In the genomic region with DNA sequence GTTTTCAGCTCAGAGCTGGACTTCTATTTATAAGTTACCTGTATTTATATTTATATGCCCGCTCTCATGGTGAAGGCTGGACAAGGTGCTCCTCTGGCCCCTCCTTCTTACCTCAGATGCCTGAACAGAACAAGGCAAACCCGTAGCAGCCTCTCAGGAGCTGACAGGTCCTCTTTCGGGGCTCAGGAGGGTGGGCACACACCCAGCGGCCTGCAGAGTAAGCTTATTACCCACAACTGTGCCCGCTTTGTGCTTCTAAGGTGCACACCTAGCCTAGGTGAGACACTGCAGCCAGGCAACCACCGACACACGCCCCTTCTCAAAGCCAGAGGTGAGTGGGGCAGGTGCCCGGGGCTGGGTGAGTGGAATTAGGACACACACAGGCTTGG, we compare ENCODE assay signal across 8 cellular contexts. TPM values are rescaled to one million over a fixed set of nuclear protein-coding genes. Genes with fewer than 3 reads are reported as not detected.
DNase-seq lines count a peak whose midpoint lies in the region; ATAC-seq, FAIRE-seq and TF ChIP-seq lines count a peak whose summit lies in the region.

No MANE protein-coding gene starts in this region.

- H3K4me1 Mint-ChIP-seq in activated T-cell treated with anti-CD3 and anti-CD28 coated beads, Interleukin-2, amount 50 U/mL, for 24 hours (ENCODE audit: low read depth): peaks cover 27% of the 10 kb centered on the region

- H3K27me3 ChIP-seq in GM12878 (replicated peaks in 1 of 2; ENCODE audit: control insufficient read depth in 2 of 2, insufficient read depth in 2 of 2, low read length in 1 of 2) (no peaks in the 10 kb centered on the region), tibial nerve (no peaks in the 10 kb centered on the region)

- H3K27ac Mint-ChIP-seq in activated T-cell treated with anti-CD3 and anti-CD28 coated beads, Interleukin-2, amount 50 U/mL, for 24 hours: peak overlapping the region; percentile 61

- no peak overlapping the region for H2AFZ ChIP-seq in GM12878 (ENCODE audit: control insufficient read depth, low read depth, low read length)

- POLR2A ChIA-PET in GM12878 (lab: Charles Lee): interaction anchor here (0.6 to 1.5 kb wide), 5 partner anchors 11 to 288 kb away, joined by 3 to 12 read pairs (median 4); a partner anchor contains a TSS

- H3K4me3 Mint-ChIP-seq in activated T-cell treated with anti-CD3 and anti-CD28 coated beads, Interleukin-2, amount 50 U/mL, for 24 hours: no peak overlapping the region

- DNase-seq in activated T-cell treated with anti-CD3 and anti-CD28 coated beads, Interleukin-2, amount 50 U/mL, for 24 hours: no peak
- no peak for DNase-seq in activated T-cell treated with anti-CD3 and anti-CD28 coated beads, Interleukin-2, amount 50 U/mL, for 48 hours
- DNase-seq in GM12878 (ENCODE audit: low read depth, low spot score) (no peak), tibial nerve (ENCODE audit: low spot score in 2 of 2) (no peak), amniotic stem cell (lab: John Stamatoyannopoulos, UW) (no peak), NCI-H1092 treated with DMSO at 0.1 percent for 48 hours (lab: John Stamatoyannopoulos, UW) (no peak)

- peak overlapping the region; percentile 58; the same call in 1 of the 2 replicates for H3K27ac ChIP-seq in GM12878 (ENCODE audit: control insufficient read depth, insufficient read depth)
- H3K27ac ChIP-seq in mesodermal cell (ENCODE audit: low read depth, low read length, severe bottlenecking): peak overlapping the region; percentile 74
- H3K27ac ChIP-seq in tibial nerve: peak overlapping the region in 3 of 4 donors; percentile 53 to 80 (median 76)

- peak overlapping the region; percentile 65 for H3K4me2 ChIP-seq in GM12878 (ENCODE audit: control insufficient read depth, insufficient read depth)

- no TSS peak for BruUV-seq in GM12878 (replicated peaks; lab: Mats Ljungman, UMichigan)

- FAIRE-seq in GM12878 (lab: Jason Lieb, UNC): no peak

- in situ Hi-C loops in GM12878 (cut with MboI): no loop called here

- WGBS in GM12878 (ENCODE audit: insufficient coverage, insufficient replicate concordance, low lambda C conversion rate, missing lambda C conversion rate): 51% methylated on average over 8 of the region's 8 CpGs
- WGBS in mesodermal cell (ENCODE audit: insufficient coverage in 2 of 2), 2 experiments: 76 to 87% methylated on average over 6 of the region's 8 CpGs
- WGBS in tibial nerve, 2 donors: 63 to 71% methylated on average over 8 of the region's 8 CpGs

- no peaks in the 10 kb centered on the region for H3K9me3 ChIP-seq in GM12878 (replicated peaks; ENCODE audit: control insufficient read depth, insufficient read depth, low read length)
- no peaks in the 10 kb centered on the region for H3K9me3 ChIP-seq in mesodermal cell (ENCODE audit: control insufficient read depth, low read length)
- H3K9me3 ChIP-seq in tibial nerve: no peaks in the 10 kb centered on the region

- no peak for TF ChIP-seq RAD21 in GM12878 (IDR thresholded peaks at IDR 0.05; ENCODE audit: insufficient read depth, low read depth, low read length)

- peaks cover 13% of the 10 kb centered on the region for H3K79me2 ChIP-seq in GM12878 (ENCODE audit: control insufficient read depth, insufficient read depth, low read length)

- peaks cover 52% of the 10 kb centered on the region for H3K36me3 Mint-ChIP-seq in activated T-cell treated with anti-CD3 and anti-CD28 coated beads, Interleukin-2, amount 50 U/mL, for 24 hours (ENCODE audit: low read depth)

- no peak; the same call in 2 of the 3 replicates for ATAC-seq in GM12878
- no peak for ATAC-seq in HG03565 (IDR thresholded peaks at IDR 0.05; ENCODE audit: unreplicated experiment)

- no peaks in the 10 kb centered on the region for H3K9me3 Mint-ChIP-seq in activated T-cell treated with anti-CD3 and anti-CD28 coated beads, Interleukin-2, amount 50 U/mL, for 24 hours

- H3K4me1 ChIP-seq in GM12878 (ENCODE audit: control insufficient read depth, insufficient read depth, low read length): peaks cover 20% of the 10 kb centered on the region
- peaks cover 46% of the 10 kb centered on the region for H3K4me1 ChIP-seq in mesodermal cell (ENCODE audit: control insufficient read depth, insufficient read depth, low read length, poor library complexity, severe bottlenecking)
- H3K4me1 ChIP-seq in tibial nerve: peaks cover 4 to 65% (median 27%) of the 10 kb centered on the region in 4 donors

- no peaks in the 10 kb centered on the region for H4K20me1 ChIP-seq in GM12878 (ENCODE audit: control insufficient read depth, insufficient read depth)

- SMC1A ChIA-PET in GM12878 (lab: Charles Lee; ENCODE audit: uncharacterized antibody, unreplicated experiment): interaction anchor here (0.8 to 2.7 kb wide), 18 partner anchors 12 to 378 kb away, joined by 3 to 16 read pairs (median 4); a partner anchor contains a TSS

- RAD21 ChIA-PET in GM12878 (lab: Charles Lee; ENCODE audit: unreplicated experiment): interaction anchor here (1.2 to 2.9 kb wide), 5 partner anchors 9 to 156 kb away, joined by 3 to 17 read pairs (median 5); a partner anchor contains a TSS

- TF ChIP-seq EP300 in GM12878 (IDR thresholded peaks at IDR 0.05; ENCODE audit: borderline replicate concordance in 1 of 2, control insufficient read depth in 1 of 2, low read depth in 2 of 2, low read length in 2 of 2): no peak
- no peak for TF ChIP-seq EP300 in tibial nerve (IDR thresholded peaks at IDR 0.05)

- no peak overlapping the region for H3K4me3 ChIP-seq in GM12878
- H3K4me3 ChIP-seq in mesodermal cell (ENCODE audit: extremely low read depth, insufficient read depth, low read length, poor library complexity, severe bottlenecking): no peak overlapping the region
- H3K4me3 ChIP-seq in tibial nerve: no peak overlapping the region

- CTCF ChIA-PET in GM12878 (lab: Yijun Ruan, JAX): interaction anchor here (0.6 to 10.1 kb wide), 28 partner anchors 9 to 250 kb away, joined by 3 to 83 read pairs (median 6); a partner anchor contains a TSS

- H3K9ac ChIP-seq in GM12878 (ENCODE audit: control insufficient read depth, insufficient read depth, low read length): no peak overlapping the region; the same call in 1 of the 2 replicates

- intact Hi-C loops in GM12878 (cut with micrococcal nuclease; ENCODE audit: unreplicated experiment): loop anchor here (1.0 to 5.0 kb wide), 3 partner anchors 37 to 91 kb away; no protein-coding TSS in a partner anchor

- TF ChIP-seq CTCF in GM12878 (IDR thresholded peaks at IDR 0.05 in 2 of 3, conservative IDR thresholded peaks at IDR 0.05 in 1 of 3; ENCODE audit: control insufficient read depth in 2 of 3, extremely low read depth in 1 of 3, insufficient read depth in 1 of 3, low read depth in 3 of 3, low read length in 3 of 3) (no peak), tibial nerve (IDR thresholded peaks at IDR 0.05) (no peak)

- H3K36me3 ChIP-seq in GM12878 (ENCODE audit: control insufficient read depth in 2 of 2, insufficient read depth in 2 of 2, low read length in 1 of 2) (peaks cover 0 to 13% of the 10 kb centered on the region in 2 experiments; a peak in 2 of 4 replicates), mesodermal cell (ENCODE audit: control insufficient read depth, insufficient read depth, low read length) (peaks cover 39% of the 10 kb centered on the region), tibial nerve (peaks cover 0 to 34% (median 14%) of the 10 kb centered on the region in 3 donors)

- no peaks in the 10 kb centered on the region for H3K27me3 Mint-ChIP-seq in activated T-cell treated with anti-CD3 and anti-CD28 coated beads, Interleukin-2, amount 50 U/mL, for 24 hours

- TF ChIP-seq POLR2A in GM12878 (IDR thresholded peaks at IDR 0.05; ENCODE audit: low read depth, low read length) (0 out of 2 replicates have a peak, but pooled peaks have one; percentile 11), tibial nerve (IDR thresholded peaks at IDR 0.05) (no peak)

RNA-seq across cellular contexts. Expression of a gene that starts 5.3 kb away (rescaled TPM):
- 17.6 and 18.5 TPM in 2 replicates for total RNA-seq in GM12878 (2013; cell fraction: nucleolus; rRNA removed)
- total RNA-seq in GM12878 (2014; rRNA removed) (36.8 and 39.3 TPM in 2 replicates), GM12878 (2014; rRNA removed; fragmentation: Illumina TruSeq; extraction: Trizol) (16.3 and 16.9 TPM in 2 replicates), GM12878 (2021) (22.9 and 25.8 TPM in 2 replicates), tibial nerve (10 to 100 TPM; 17.7 to 39.9 (median 23.8) TPM)
- 11.6 TPM for polyA plus RNA-seq in GM12878 (2011; ENCODE audit: low read depth)
- polyA plus RNA-seq in GM12878 (2011; rRNA removed) (11.9 and 20.3 TPM in 2 replicates), GM12878 (2014; fragmentation: Illumina TruSeq; extraction: Trizol) (24.4 and 33.6 TPM in 2 replicates), GM12878 (2014; fragmentation: Nextera tagmentation; extraction: Ambion mirVana) (1 to 10 TPM; 6.4 to 6.9 TPM), GM12878 (2014; rRNA removed) (39.4 and 49.7 TPM in 2 replicates), GM12878 (2016; fragmentation: Nextera tagmentation; extraction: Ambion mirVana) (10 to 100 TPM; 28.6 to 32.2 TPM)
- polyA plus RNA-seq in GM12878 (2011; cell fraction: cytosol; rRNA removed): 26.7 and 29.6 TPM in 2 replicates
- polyA plus RNA-seq in GM12878 (2011; cell fraction: nucleus; rRNA removed): 15.3 and 19.6 TPM in 2 replicates
- polyA plus RNA-seq in GM12878 (2012): 20.9 and 21.7 TPM in 2 replicates
- polyA minus RNA-seq in GM12878 (2011; rRNA and poly(A)+ RNA removed): 15.9 and 21.3 TPM in 2 replicates
- polyA minus RNA-seq in GM12878 (2011; cell fraction: cytosol; rRNA and poly(A)+ RNA removed): 6.4 and 7.1 TPM in 2 replicates
- 7.6 and 15.4 TPM in 2 replicates for polyA minus RNA-seq in GM12878 (2011; cell fraction: nucleus; rRNA and poly(A)+ RNA removed)
- polyA plus RNA-seq in mesodermal cell (2013, experiment 1 of 2): 53.9 TPM
- 46.3 TPM for polyA plus RNA-seq in mesodermal cell (2013, experiment 2 of 2)

RNA-seq across cellular contexts. Expression of a gene that starts 7.9 kb away (rescaled TPM):
- total RNA-seq in GM12878 (2013; cell fraction: nucleolus; rRNA removed): 134 and 138 TPM in 2 replicates
- total RNA-seq in GM12878 (2014; rRNA removed) (70.2 and 70.4 TPM in 2 replicates), GM12878 (2014; rRNA removed; fragmentation: Illumina TruSeq; extraction: Trizol) (156 and 173 TPM in 2 replicates), GM12878 (2021) (104 and 113 TPM in 2 replicates), tibial nerve (10 to 100 TPM; 56.6 to 90.2 (median 71.8) TPM)
- 65.9 TPM for polyA plus RNA-seq in GM12878 (2011; ENCODE audit: low read depth)
- polyA plus RNA-seq in GM12878 (2011; rRNA removed) (60.1 and 72.4 TPM in 2 replicates), GM12878 (2014; fragmentation: Illumina TruSeq; extraction: Trizol) (164 and 196 TPM in 2 replicates), GM12878 (2014; fragmentation: Nextera tagmentation; extraction: Ambion mirVana) (10 to 100 TPM; 61.2 to 70.3 TPM), GM12878 (2014; rRNA removed) (89.6 and 91.8 TPM in 2 replicates), GM12878 (2016; fragmentation: Nextera tagmentation; extraction: Ambion mirVana) (100 to 1,000 TPM in 1 of 2 experiments, 10 to 100 TPM in 1; 97.9 to 103 TPM)
- 33.8 and 35.1 TPM in 2 replicates for polyA plus RNA-seq in GM12878 (2011; cell fraction: cytosol; rRNA removed)
- polyA plus RNA-seq in GM12878 (2011; cell fraction: nucleus; rRNA removed): 35.8 and 40.3 TPM in 2 replicates
- polyA plus RNA-seq in GM12878 (2012): 89.4 and 91.4 TPM in 2 replicates
- 56.9 and 58.7 TPM in 2 replicates for polyA minus RNA-seq in GM12878 (2011; rRNA and poly(A)+ RNA removed)
- polyA minus RNA-seq in GM12878 (2011; cell fraction: cytosol; rRNA and poly(A)+ RNA removed): 30.2 and 35.3 TPM in 2 replicates
- polyA minus RNA-seq in GM12878 (2011; cell fraction: nucleus; rRNA and poly(A)+ RNA removed): 43.6 and 51.0 TPM in 2 replicates
- polyA plus RNA-seq in mesodermal cell (2013, experiment 1 of 2): 73.8 TPM
- 81.4 TPM for polyA plus RNA-seq in mesodermal cell (2013, experiment 2 of 2)

RNA-seq across cellular contexts. Expression of a gene that starts 25.2 kb away (rescaled TPM):
- total RNA-seq in GM12878 (2013; cell fraction: nucleolus; rRNA removed): 1.2 and 1.3 TPM in 2 replicates
- total RNA-seq in GM12878 (2014; rRNA removed) (0.11 and 0.17 TPM in 2 replicates), GM12878 (2014; rRNA removed; fragmentation: Illumina TruSeq; extraction: Trizol) (not detected in 2 replicates), GM12878 (2021) (0.08 and 0.11 TPM in 2 replicates), tibial nerve (1 to 10 TPM; 1.2 to 2.9 (median 2.1) TPM)
- polyA plus RNA-seq in GM12878 (2011; ENCODE audit: low read depth): 0.13 TPM
- polyA plus RNA-seq in GM12878 (2011; rRNA removed) (0.06 and 0.08 TPM in 2 replicates), GM12878 (2014; fragmentation: Illumina TruSeq; extraction: Trizol) (0.03 TPM in 1 of 2 replicates, not detected in the other), GM12878 (2014; fragmentation: Nextera tagmentation; extraction: Ambion mirVana) (not detected), GM12878 (2014; rRNA removed) (0.14 and 0.27 TPM in 2 replicates), GM12878 (2016; fragmentation: Nextera tagmentation; extraction: Ambion mirVana) (under 1 TPM; 0.03 to 0.04 TPM)
- 0.07 and 0.09 TPM in 2 replicates for polyA plus RNA-seq in GM12878 (2011; cell fraction: cytosol; rRNA removed)
- 0.18 and 0.20 TPM in 2 replicates for polyA plus RNA-seq in GM12878 (2011; cell fraction: nucleus; rRNA removed)
- 0.32 and 0.42 TPM in 2 replicates for polyA plus RNA-seq in GM12878 (2012)
- polyA minus RNA-seq in GM12878 (2011; rRNA and poly(A)+ RNA removed): 0.05 TPM in 1 of 2 replicates, not detected in the other
- polyA minus RNA-seq in GM12878 (2011; cell fraction: cytosol; rRNA and poly(A)+ RNA removed): not detected in 2 replicates
- 0.10 TPM in 1 of 2 replicates, not detected in the other for polyA minus RNA-seq in GM12878 (2011; cell fraction: nucleus; rRNA and poly(A)+ RNA removed)
- 1.3 TPM for polyA plus RNA-seq in mesodermal cell (2013, experiment 1 of 2)
- polyA plus RNA-seq in mesodermal cell (2013, experiment 2 of 2): 1.2 TPM

RNA-seq across cellular contexts. Expression of a gene that starts 58.6 kb away (rescaled TPM):
- total RNA-seq in GM12878 (2013; cell fraction: nucleolus; rRNA removed): 22.0 and 33.7 TPM in 2 replicates
- total RNA-seq in GM12878 (2014; rRNA removed) (35.6 and 39.5 TPM in 2 replicates), GM12878 (2014; rRNA removed; fragmentation: Illumina TruSeq; extraction: Trizol) (22.5 and 22.9 TPM in 2 replicates), GM12878 (2021) (50.9 and 52.2 TPM in 2 replicates), tibial nerve (100 to 1,000 TPM; 174 to 345 (median 256) TPM)
- polyA plus RNA-seq in GM12878 (2011; ENCODE audit: low read depth): 11.6 TPM
- polyA plus RNA-seq in GM12878 (2011; rRNA removed) (14.4 and 24.6 TPM in 2 replicates), GM12878 (2014; fragmentation: Illumina TruSeq; extraction: Trizol) (16.9 and 26.3 TPM in 2 replicates), GM12878 (2014; fragmentation: Nextera tagmentation; extraction: Ambion mirVana) (1 to 10 TPM; 1.8 to 4.4 TPM), GM12878 (2014; rRNA removed) (36.5 and 40.4 TPM in 2 replicates), GM12878 (2016; fragmentation: Nextera tagmentation; extraction: Ambion mirVana) (10 to 100 TPM; 59.8 to 60.7 TPM)
- polyA plus RNA-seq in GM12878 (2011; cell fraction: cytosol; rRNA removed): 31.7 and 35.2 TPM in 2 replicates
- polyA plus RNA-seq in GM12878 (2011; cell fraction: nucleus; rRNA removed): 23.4 and 31.0 TPM in 2 replicates
- 25.0 and 30.4 TPM in 2 replicates for polyA plus RNA-seq in GM12878 (2012)
- polyA minus RNA-seq in GM12878 (2011; rRNA and poly(A)+ RNA removed): 64.6 and 68.2 TPM in 2 replicates
- polyA minus RNA-seq in GM12878 (2011; cell fraction: cytosol; rRNA and poly(A)+ RNA removed): 27.3 and 32.6 TPM in 2 replicates
- 15.0 and 26.4 TPM in 2 replicates for polyA minus RNA-seq in GM12878 (2011; cell fraction: nucleus; rRNA and poly(A)+ RNA removed)
- polyA plus RNA-seq in mesodermal cell (2013, experiment 1 of 2): 57.5 TPM
- polyA plus RNA-seq in mesodermal cell (2013, experiment 2 of 2): 48.9 TPM
